1 cellular context compared by ENCODE assay signal in the genomic region with DNA sequence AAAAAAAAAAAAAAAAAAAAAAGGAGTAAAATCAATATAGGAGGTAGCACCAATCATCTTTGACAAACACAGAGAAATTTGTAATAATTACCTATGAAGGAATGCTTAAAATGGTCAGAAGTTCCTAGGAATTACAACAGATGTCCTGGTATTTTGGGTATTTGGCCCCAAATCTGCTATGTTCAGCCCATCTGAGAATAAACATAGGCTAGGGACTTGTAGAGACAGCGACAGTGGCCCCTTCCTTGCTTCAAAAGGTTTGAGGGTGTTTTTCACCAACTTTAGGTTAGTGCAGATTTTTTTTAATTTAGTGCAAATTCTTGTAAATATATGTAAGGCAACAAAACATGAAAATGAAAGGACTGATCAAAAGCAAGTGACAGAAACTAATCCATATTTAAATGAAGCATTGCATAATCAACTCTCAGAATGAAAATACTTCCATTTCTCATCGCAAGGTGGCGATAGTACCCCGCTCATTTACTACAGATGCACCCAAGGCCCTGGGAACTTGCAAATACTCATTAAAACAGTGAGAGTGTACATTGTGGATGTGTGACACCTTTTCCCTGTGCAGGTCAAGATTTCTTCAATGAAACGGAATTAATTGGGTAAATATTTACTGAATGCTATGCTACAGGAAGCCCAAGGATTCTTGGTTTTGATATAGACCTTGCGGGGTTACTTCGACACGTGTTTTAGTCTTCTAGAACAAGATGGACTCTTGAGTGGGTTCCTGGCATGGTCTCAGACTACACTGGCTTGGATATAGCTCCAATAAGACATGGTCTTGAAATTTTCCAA.
TF ChIP-seq lines count a peak whose summit lies in the region.

No MANE protein-coding gene starts in this region.

TF ChIP-seq in neural cell, 6 proteins besides CTCF, POLR2A, EP300 and RAD21 (continued from another document):
- TF ChIP-seq, protein P1, sequence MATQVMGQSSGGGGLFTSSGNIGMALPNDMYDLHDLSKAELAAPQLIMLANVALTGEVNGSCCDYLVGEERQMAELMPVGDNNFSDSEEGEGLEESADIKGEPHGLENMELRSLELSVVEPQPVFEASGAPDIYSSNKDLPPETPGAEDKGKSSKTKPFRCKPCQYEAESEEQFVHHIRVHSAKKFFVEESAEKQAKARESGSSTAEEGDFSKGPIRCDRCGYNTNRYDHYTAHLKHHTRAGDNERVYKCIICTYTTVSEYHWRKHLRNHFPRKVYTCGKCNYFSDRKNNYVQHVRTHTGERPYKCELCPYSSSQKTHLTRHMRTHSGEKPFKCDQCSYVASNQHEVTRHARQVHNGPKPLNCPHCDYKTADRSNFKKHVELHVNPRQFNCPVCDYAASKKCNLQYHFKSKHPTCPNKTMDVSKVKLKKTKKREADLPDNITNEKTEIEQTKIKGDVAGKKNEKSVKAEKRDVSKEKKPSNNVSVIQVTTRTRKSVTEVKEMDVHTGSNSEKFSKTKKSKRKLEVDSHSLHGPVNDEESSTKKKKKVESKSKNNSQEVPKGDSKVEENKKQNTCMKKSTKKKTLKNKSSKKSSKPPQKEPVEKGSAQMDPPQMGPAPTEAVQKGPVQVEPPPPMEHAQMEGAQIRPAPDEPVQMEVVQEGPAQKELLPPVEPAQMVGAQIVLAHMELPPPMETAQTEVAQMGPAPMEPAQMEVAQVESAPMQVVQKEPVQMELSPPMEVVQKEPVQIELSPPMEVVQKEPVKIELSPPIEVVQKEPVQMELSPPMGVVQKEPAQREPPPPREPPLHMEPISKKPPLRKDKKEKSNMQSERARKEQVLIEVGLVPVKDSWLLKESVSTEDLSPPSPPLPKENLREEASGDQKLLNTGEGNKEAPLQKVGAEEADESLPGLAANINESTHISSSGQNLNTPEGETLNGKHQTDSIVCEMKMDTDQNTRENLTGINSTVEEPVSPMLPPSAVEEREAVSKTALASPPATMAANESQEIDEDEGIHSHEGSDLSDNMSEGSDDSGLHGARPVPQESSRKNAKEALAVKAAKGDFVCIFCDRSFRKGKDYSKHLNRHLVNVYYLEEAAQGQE (IDR thresholded peaks at IDR 0.05; ENCODE audit: borderline replicate concordance): no peak
